Comparison of ENCODE assay signal across 21 cellular contexts in the genomic region with DNA sequence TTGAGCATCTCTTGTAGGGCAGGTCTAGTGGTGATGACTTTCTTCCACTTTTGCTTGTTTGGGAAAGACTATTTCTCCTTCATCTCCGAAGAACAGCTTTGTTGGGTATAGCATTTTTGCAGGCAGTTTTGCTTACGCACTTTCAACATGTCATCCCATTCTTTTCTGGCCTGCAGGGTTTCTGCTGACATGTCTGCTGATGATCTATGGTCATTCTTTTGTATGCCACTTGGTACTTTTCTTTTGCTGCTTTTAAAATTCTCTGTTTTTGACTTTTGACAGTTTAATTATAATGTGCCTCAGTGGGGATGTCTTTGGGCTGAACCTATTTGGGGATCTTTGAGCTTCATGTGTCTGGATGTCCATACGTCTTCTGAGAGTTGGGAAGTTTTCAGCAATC.
DNase-seq lines count a peak whose midpoint lies in the region; ATAC-seq and TF ChIP-seq lines count a peak whose summit lies in the region.
"Had no signal": no experiment of that assay in that cellular context is flagged by ENCODE, and none has a peak within 500 bp of the region (broad histone marks: within the 10 kb centered on the region; RNA-seq: fewer than 3 reads in every experiment).

No MANE protein-coding gene starts in this region.

- H2BK120ac ChIP-seq in mesenchymal stem cell (ENCODE audit: low read depth, low read length) = no peak overlapping the region

- H3K27me3 ChIP-seq in SU-DHL-6 (ENCODE audit: low read length) (no peaks in the 10 kb centered on the region), mesenchymal stem cell (ENCODE audit: control insufficient read depth in 1 of 2, insufficient read depth in 1 of 2, low read length in 2 of 2) (no peaks in the 10 kb centered on the region)
- H3K27me3 ChIP-seq: BLaER1 had no signal

- H4K8ac ChIP-seq in mesenchymal stem cell (ENCODE audit: low read length) = peak overlapping the region; percentile 41

- H3K4me1 ChIP-seq in mesenchymal stem cell (ENCODE audit: control insufficient read depth, insufficient read depth, low read depth, low read length) = peaks cover under 1% of the 10 kb centered on the region
- H3K4me1 ChIP-seq: BLaER1 had no signal

- no peak overlapping the region for H2BK5ac ChIP-seq in mesenchymal stem cell (ENCODE audit: low read depth, low read length, poor library complexity, severe bottlenecking)

- no peaks in the 10 kb centered on the region for H3K9me3 ChIP-seq in SU-DHL-6 (ENCODE audit: insufficient read depth, low read length)
- no peaks in the 10 kb centered on the region for H3K9me3 ChIP-seq in mesenchymal stem cell (ENCODE audit: control insufficient read depth, low read length)
- H3K9me3 ChIP-seq: BLaER1, Caco-2 had no signal

- peaks cover 17% of the 10 kb centered on the region for H3K27me3 Mint-ChIP-seq in activated CD4-positive, alpha-beta T cell treated with anti-CD3 and anti-CD28 coated beads, Interleukin-2, amount 10 ng/mL, durations not matched to agents 24 days and 14 days

- H3K9ac ChIP-seq in SU-DHL-6 (ENCODE audit: low read length) = peak overlapping the region; percentile 29
- H3K9ac ChIP-seq in mesenchymal stem cell (ENCODE audit: low read length) = no peak overlapping the region
- H3K9ac ChIP-seq: BLaER1 had no signal

- H3K4me2 ChIP-seq in SU-DHL-6 (ENCODE audit: low read depth, low read length, poor library complexity, severe bottlenecking) (peak overlapping the region; percentile 63), mesenchymal stem cell (ENCODE audit: low read length, poor library complexity, severe bottlenecking) (no peak overlapping the region)
- H3K4me2 ChIP-seq: BLaER1, GM23338 had no signal

- no peak for TF ChIP-seq CTCF in SU-DHL-6 (IDR thresholded peaks at IDR 0.05; ENCODE audit: insufficient read depth, low read length, poor library complexity, severe bottlenecking)

- no peak overlapping the region for H4K91ac ChIP-seq in mesenchymal stem cell (ENCODE audit: low read length)

- no peak overlapping the region for H2BK15ac ChIP-seq in mesenchymal stem cell (ENCODE audit: low read depth, poor library complexity, severe bottlenecking)

- peak overlapping the region; percentile 7 for H3K4me3 ChIP-seq in SU-DHL-6 (ENCODE audit: insufficient read depth, low read length, poor library complexity, severe bottlenecking)
- H3K4me3 ChIP-seq in mesenchymal stem cell (ENCODE audit: insufficient read depth in 1 of 2, low read depth in 1 of 2, low read length in 2 of 2) = no peak overlapping the region
- H3K4me3 ChIP-seq: BLaER1, GM12878, GM23338 had no signal

- ATAC-seq in HG02678 (IDR thresholded peaks at IDR 0.05; ENCODE audit: unreplicated experiment) = no peak
- ATAC-seq: CD8-positive, alpha-beta T cell; GM23338; HCT116 had no signal

- peak overlapping the region; percentile 87 for H3K27ac ChIP-seq in SU-DHL-6 (ENCODE audit: low read depth, low read length)
- H3K27ac ChIP-seq in mesenchymal stem cell (ENCODE audit: low read length, poor library complexity, severe bottlenecking) = no peak overlapping the region
- H3K27ac ChIP-seq: 22Rv1, BLaER1, C4-2B had no signal

- H3K4me1 Mint-ChIP-seq in activated CD4-positive, alpha-beta T cell treated with anti-CD3 and anti-CD28 coated beads, Interleukin-2, amount 10 ng/mL, durations not matched to agents 24 days and 14 days = no peaks in the 10 kb centered on the region
- H3K4me1 Mint-ChIP-seq: B cell, GM23338 had no signal

- H2AK5ac ChIP-seq in mesenchymal stem cell (ENCODE audit: low read length, severe bottlenecking) = no peak overlapping the region

- no peaks in the 10 kb centered on the region for H3K9me3 Mint-ChIP-seq in activated CD4-positive, alpha-beta T cell treated with anti-CD3 and anti-CD28 coated beads, Interleukin-2, amount 10 ng/mL, durations not matched to agents 24 days and 14 days
- H3K9me3 Mint-ChIP-seq: CD8-positive, alpha-beta T cell; GM23338; H9 had no signal

- H2BK12ac ChIP-seq in mesenchymal stem cell (ENCODE audit: low read length in 2 of 2) = no peak overlapping the region

- H3K36me3 Mint-ChIP-seq in activated CD4-positive, alpha-beta T cell treated with anti-CD3 and anti-CD28 coated beads, Interleukin-2, amount 10 ng/mL, durations not matched to agents 24 days and 14 days (ENCODE audit: low read depth) = no peaks in the 10 kb centered on the region
- H3K36me3 Mint-ChIP-seq: CD4-positive, CD25-positive, alpha-beta regulatory T cell; CD8-positive, alpha-beta T cell had no signal

- no peak overlapping the region for H3K27ac Mint-ChIP-seq in activated CD4-positive, alpha-beta T cell treated with anti-CD3 and anti-CD28 coated beads, Interleukin-2, amount 10 ng/mL, durations not matched to agents 24 days and 14 days
- H3K27ac Mint-ChIP-seq: B cell; CD4-positive, CD25-positive, alpha-beta regulatory T cell; CD8-positive, alpha-beta T cell; GM23338; H9 had no signal

- H3K4me3 Mint-ChIP-seq in activated CD4-positive, alpha-beta T cell treated with anti-CD3 and anti-CD28 coated beads, Interleukin-2, amount 10 ng/mL, durations not matched to agents 24 days and 14 days = no peak overlapping the region
- H3K4me3 Mint-ChIP-seq: B cell; CD4-positive, CD25-positive, alpha-beta regulatory T cell; CD8-positive, alpha-beta T cell; GM23338; H9 had no signal

- H3K36me3 ChIP-seq in SU-DHL-6 (ENCODE audit: low read length) (no peaks in the 10 kb centered on the region), mesenchymal stem cell (ENCODE audit: control insufficient read depth in 1 of 2, insufficient read depth in 2 of 2, low read depth in 1 of 2, low read length in 2 of 2) (no peaks in the 10 kb centered on the region)
- H3K36me3 ChIP-seq: BLaER1 had no signal

- no peak overlapping the region for H3K18ac ChIP-seq in mesenchymal stem cell (ENCODE audit: low read depth in 1 of 2, low read length in 2 of 2)

- no peak overlapping the region for H3K23ac ChIP-seq in mesenchymal stem cell (ENCODE audit: low read length in 2 of 2)

- H3K79me1 ChIP-seq in mesenchymal stem cell (replicated peaks; ENCODE audit: low read length, poor library complexity, severe bottlenecking) = no peaks in the 10 kb centered on the region

- H3K79me2 ChIP-seq in SU-DHL-6 (ENCODE audit: insufficient read depth, low read length) = peaks cover 7% of the 10 kb centered on the region

- 97% methylated on average over 2 of the region's 3 CpGs for WGBS in mesenchymal stem cell

- intact Hi-C loops in activated CD4-positive, alpha-beta T cell treated with anti-CD3 and anti-CD28 coated beads, Interleukin-2, amount 10 ng/mL, durations not matched to agents 24 days and 14 days (cut with micrococcal nuclease) = no loop called here

- H2AFZ ChIP-seq in SU-DHL-6 (ENCODE audit: low read depth, low read length, severe bottlenecking) (no peak overlapping the region), mesenchymal stem cell (ENCODE audit: low read depth, low read length) (no peak overlapping the region)
- H2AFZ ChIP-seq: GM23338 had no signal

- H3K14ac ChIP-seq in mesenchymal stem cell (ENCODE audit: low read length in 2 of 2) = no peak overlapping the region

- no peaks in the 10 kb centered on the region for H3K9me2 ChIP-seq in SU-DHL-6 (replicated peaks; ENCODE audit: insufficient read depth, low read length)

- peaks cover 47% of the 10 kb centered on the region for H3F3A ChIP-seq in SU-DHL-6 (ENCODE audit: insufficient read depth)

- DNase-seq in activated CD4-positive, alpha-beta T cell treated with anti-CD3 and anti-CD28 coated beads, Interleukin-2, amount 10 ng/mL, durations not matched to agents 24 days and 14 days = peak; percentile 5
- no peak for DNase-seq in activated CD4-positive, alpha-beta T cell treated with anti-CD3 and anti-CD28 coated beads for 4 hours
- DNase-seq in mesenchymal stem cell (no peak), NCI-H82 treated with DMSO at 0.1 percent for 48 hours (lab: John Stamatoyannopoulos, UW; ENCODE audit: unreplicated experiment) (no peak)
- DNase-seq: Caco-2; CD4-positive, CD25-positive, alpha-beta regulatory T cell; CD8-positive, alpha-beta T cell; DMS153; DMS79; EL; GDM1; H9 had no signal

- H3K4ac ChIP-seq in mesenchymal stem cell (ENCODE audit: low read depth in 1 of 2, low read length in 2 of 2) = no peak overlapping the region

- no peaks in the 10 kb centered on the region for H4K20me1 ChIP-seq in SU-DHL-6 (ENCODE audit: low read depth, low read length)
- H4K20me1 ChIP-seq: BLaER1 had no signal
